In genomic region chr14:40417777-40418401, GRCh38 we compare ENCODE assay signal across 8 cellular contexts.
DNase-seq lines count a peak whose midpoint lies in the region; ATAC-seq and TF ChIP-seq lines count a peak whose summit lies in the region.

No MANE protein-coding gene starts in this region.

- H3K4me3 ChIP-seq in OCI-LY3 (ENCODE audit: low read length) (peak overlapping the region; percentile 87), fibroblast of pulmonary artery (replicated peaks; ENCODE audit: low read depth, low read length) (no peak overlapping the region)

- no peaks in the 10 kb centered on the region for H3K9me3 ChIP-seq in OCI-LY3 (ENCODE audit: insufficient read depth, low read length)

- TF ChIP-seq CTCF in OCI-LY3 (IDR thresholded peaks at IDR 0.05; ENCODE audit: low read depth, low read length), result peak; percentile 94
- peak; percentile 45 for TF ChIP-seq CTCF in fibroblast of pulmonary artery (IDR thresholded peaks at IDR 0.05; ENCODE audit: low read length, missing control alignments)

- DNase-seq in stimulated activated CD4-positive, alpha-beta T cell treated with anti-CD3 and anti-CD28 coated beads, Interleukin-15, amount 100 ng/mL, for 24 hours, result peak; percentile 6
- DNase-seq in stimulated activated CD4-positive, alpha-beta T cell treated with anti-CD3 and anti-CD28 coated beads, Interleukin-4, amount 100 ng/mL, for 4 hours, result no peak
- DNase-seq in HT-29 (ENCODE audit: low spot score) (peak; percentile 29), fibroblast of pulmonary artery (ENCODE audit: low read depth) (peak; percentile 4), superior temporal gyrus (ENCODE audit: extremely low spot score) (peak; percentile 51), posterior vena cava (ENCODE audit: low spot score) (no peak), Right ventricle myocardium inferior (ENCODE audit: missing footprints) (no peak)

- H3K4me2 ChIP-seq in OCI-LY3 (ENCODE audit: low read length), result peak overlapping the region; percentile 83

- intact Hi-C loops in posterior vena cava (cut with DNase I), result no loop called here
- intact Hi-C loops in Right ventricle myocardium inferior (cut with DNase I), result no loop called here

- peak overlapping the region; percentile 100 for H2AFZ ChIP-seq in OCI-LY3 (ENCODE audit: low read depth, low read length)

- H3K27ac ChIP-seq in OCI-LY3 (ENCODE audit: low read length), result no peak overlapping the region

- H3K36me3 ChIP-seq in OCI-LY3 (replicated peaks; ENCODE audit: low read depth, low read length), result no peaks in the 10 kb centered on the region

- peak overlapping the region; percentile 50 for H3K9ac ChIP-seq in OCI-LY3 (ENCODE audit: low read length)

- H4K20me1 ChIP-seq in OCI-LY3 (ENCODE audit: insufficient read depth, low read length), result no peaks in the 10 kb centered on the region

- H3K79me2 ChIP-seq in OCI-LY3 (ENCODE audit: low read length), result no peaks in the 10 kb centered on the region

- no peak for ATAC-seq in Right ventricle myocardium inferior

- peaks cover 9% of the 10 kb centered on the region for H3K4me1 ChIP-seq in OCI-LY3 (ENCODE audit: low read length)

- no peaks in the 10 kb centered on the region for H3K27me3 ChIP-seq in OCI-LY3 (ENCODE audit: low read depth, low read length)

Comparison
In these comparisons a context has a peak if more than half of its experiments do, and no peak if none do; other contexts are left out.
1. DNase-seq: peak in stimulated activated CD4-positive, alpha-beta T cell treated with anti-CD3 and anti-CD28 coated beads, Interleukin-15, amount 100 ng/mL, for 24 hours (single experiment), HT-29 (single experiment), fibroblast of pulmonary artery (single experiment) and superior temporal gyrus (single experiment); none in stimulated activated CD4-positive, alpha-beta T cell treated with anti-CD3 and anti-CD28 coated beads, Interleukin-4, amount 100 ng/mL, for 4 hours (0 of 2), posterior vena cava (single experiment) and Right ventricle myocardium inferior (single experiment).